18 cellular contexts compared by ENCODE assay signal in genomic region chr17:19331134-19331533, GRCh38. TPM values are rescaled to one million over a fixed set of nuclear protein-coding genes. Genes with fewer than 3 reads are reported as not detected.
DNase-seq lines count a peak whose midpoint lies in the region; ATAC-seq and TF ChIP-seq lines count a peak whose summit lies in the region.
"Had no signal": no experiment of that assay in that cellular context is flagged by ENCODE, and none has a peak within 500 bp of the region (broad histone marks: within the 10 kb centered on the region; RNA-seq: fewer than 3 reads in every experiment).

No MANE protein-coding gene starts in this region.

- POLR2A ChIA-PET in activated CD4-positive, alpha-beta memory T cell treated with anti-CD3 and anti-CD28 coated beads for 36 hours (lab: Charles Lee): interaction anchor here (0.6 kb wide), 1 partner anchor 8 kb away, joined by 3 read pairs; no protein-coding TSS in a partner anchor

- TF ChIP-seq CTCF in fibroblast of pulmonary artery (IDR thresholded peaks at IDR 0.05; ENCODE audit: low read length, missing control alignments) (no peak), ascending aorta (IDR thresholded peaks at IDR 0.05) (no peak)

- CTCF ChIA-PET in activated CD4-positive, alpha-beta memory T cell treated with anti-CD3 and anti-CD28 coated beads for 36 hours (lab: Charles Lee): no interaction called here

- peaks cover 57% of the 10 kb centered on the region for H3K4me1 ChIP-seq in SJSA1 (replicated peaks)
- H3K4me1 ChIP-seq in ascending aorta: no peaks in the 10 kb centered on the region
- H3K4me1 ChIP-seq: uterus had no signal

- no peak overlapping the region for H3K4me3 Mint-ChIP-seq in activated CD4-positive, alpha-beta memory T cell treated with anti-CD3 and anti-CD28 coated beads for 36 hours
- H3K4me3 Mint-ChIP-seq: CD4-positive, alpha-beta T cell had no signal

- H3K27me3 ChIP-seq in SJSA1 (replicated peaks) (no peaks in the 10 kb centered on the region), ascending aorta (no peaks in the 10 kb centered on the region), H7 (ENCODE audit: control insufficient read depth, insufficient read depth, low read length) (no peaks in the 10 kb centered on the region)
- H3K27me3 ChIP-seq: uterus had no signal

- peak; percentile 90 for DNase-seq in AG20443 (ENCODE audit: low spot score)
- peak; percentile 69 to 79 for DNase-seq in SJSA1 (ENCODE audit: low read depth in 1 of 2, low spot score in 2 of 2)
- peak; percentile 72 for DNase-seq in fibroblast of pulmonary artery (ENCODE audit: low read depth)
- DNase-seq in renal cortical epithelial cell (ENCODE audit: low read depth): peak; percentile 88
- no peak for DNase-seq in activated CD4-positive, alpha-beta memory T cell treated with anti-CD3 and anti-CD28 coated beads for 36 hours
- no peak for DNase-seq in ascending aorta (ENCODE audit: low spot score in 2 of 2)
- no peak for DNase-seq in H7
- DNase-seq: activated CD4-positive, alpha-beta T cell treated with anti-CD3 and anti-CD28 coated beads for 1 hour; caudate nucleus; CD4-positive, alpha-beta T cell; naive thymus-derived CD4-positive, alpha-beta T cell; NCI-H1092; stimulated activated CD4-positive, alpha-beta T cell treated with anti-CD3 and anti-CD28 coated beads, Interleukin-12 subunit alpha, Interleukin-12 subunit beta, amount 100 ng/mL, for 4 hours had no signal

- no peaks in the 10 kb centered on the region for H3K27me3 Mint-ChIP-seq in activated CD4-positive, alpha-beta memory T cell treated with anti-CD3 and anti-CD28 coated beads for 36 hours

- peaks cover 4% of the 10 kb centered on the region for H3K4me1 Mint-ChIP-seq in activated CD4-positive, alpha-beta memory T cell treated with anti-CD3 and anti-CD28 coated beads for 36 hours (ENCODE audit: low read depth)

- ATAC-seq in HG03378 (IDR thresholded peaks at IDR 0.05; ENCODE audit: unreplicated experiment): no peak
- ATAC-seq: esophagus mucosa; naive thymus-derived CD4-positive, alpha-beta T cell had no signal

- H3K27ac ChIP-seq in SJSA1: peak overlapping the region; percentile 84
- no peak overlapping the region for H3K27ac ChIP-seq in ascending aorta
- H3K27ac ChIP-seq: HL-60 had no signal

- peaks cover 16% of the 10 kb centered on the region for H3K36me3 ChIP-seq in SJSA1
- peaks cover 15 to 33% of the 10 kb centered on the region in 2 donors for H3K36me3 ChIP-seq in ascending aorta
- H3K36me3 ChIP-seq in H7 (replicated peaks; ENCODE audit: control insufficient read depth, insufficient read depth, low read length): peaks cover 16% of the 10 kb centered on the region
- H3K36me3 ChIP-seq: uterus had no signal

- H3K27ac Mint-ChIP-seq in activated CD4-positive, alpha-beta memory T cell treated with anti-CD3 and anti-CD28 coated beads for 36 hours: no peak overlapping the region
- H3K27ac Mint-ChIP-seq: CD4-positive, alpha-beta T cell had no signal

- H3K9me3 ChIP-seq in SJSA1 (replicated peaks): no peaks in the 10 kb centered on the region
- H3K9me3 ChIP-seq in ascending aorta: no peaks in the 10 kb centered on the region
- H3K9me3 ChIP-seq: uterus had no signal

- H3K4me3 ChIP-seq in SJSA1 (no peak overlapping the region), fibroblast of pulmonary artery (replicated peaks; ENCODE audit: low read depth, low read length) (no peak overlapping the region), ascending aorta (no peak overlapping the region), H7 (ENCODE audit: insufficient read depth, low read depth, low read length) (no peak overlapping the region)
- H3K4me3 ChIP-seq: uterus had no signal

- intact Hi-C loops in activated CD4-positive, alpha-beta memory T cell treated with anti-CD3 and anti-CD28 coated beads for 36 hours (cut with micrococcal nuclease): no loop called here
- intact Hi-C loops in ascending aorta (cut with DNase I): no loop called here

- no peaks in the 10 kb centered on the region for H3K36me3 Mint-ChIP-seq in activated CD4-positive, alpha-beta memory T cell treated with anti-CD3 and anti-CD28 coated beads for 36 hours

- peaks cover 4% of the 10 kb centered on the region for H3K9me3 Mint-ChIP-seq in activated CD4-positive, alpha-beta memory T cell treated with anti-CD3 and anti-CD28 coated beads for 36 hours
- H3K9me3 Mint-ChIP-seq: CD4-positive, alpha-beta T cell had no signal

RNA-seq across cellular contexts. Expression of gene B9D1, which starts 31.4 kb away (rescaled TPM):
- total RNA-seq in SJSA1 (2014; rRNA removed; shearing (Covaris generic)): 25.9 and 28.0 TPM in 2 replicates
- 25.9 and 40.8 TPM in 2 replicates for total RNA-seq in renal cortical epithelial cell
- 1 to 10 TPM; 7.2 to 7.6 TPM for total RNA-seq in activated CD4-positive, alpha-beta memory T cell treated with anti-CD3 and anti-CD28 coated beads for 36 hours
- 49.1 TPM for total RNA-seq in ascending aorta
- 61.5 and 63.5 TPM in 2 replicates for total RNA-seq in H7 (2014; rRNA removed; shearing (Covaris generic))

RNA-seq across cellular contexts. Expression of gene MAPK7, which starts 47.2 kb away (rescaled TPM):
- 0.72 and 7.8 TPM in 2 replicates for total RNA-seq in SJSA1 (2014; rRNA removed; shearing (Covaris generic))
- 9.0 and 30.2 TPM in 2 replicates for total RNA-seq in renal cortical epithelial cell
- total RNA-seq in activated CD4-positive, alpha-beta memory T cell treated with anti-CD3 and anti-CD28 coated beads for 36 hours: 10 to 100 TPM; 15.4 to 17.2 TPM
- total RNA-seq in ascending aorta: 146 TPM
- 26.1 and 30.4 TPM in 2 replicates for total RNA-seq in H7 (2014; rRNA removed; shearing (Covaris generic))

RNA-seq across cellular contexts. Expression of gene MFAP4, which starts 55.9 kb away (rescaled TPM):
- total RNA-seq in SJSA1 (2014; rRNA removed; shearing (Covaris generic)): 0.39 TPM in 1 of 2 replicates, not detected in the other
- 0.15 TPM in 1 of 2 replicates, not detected in the other for total RNA-seq in renal cortical epithelial cell
- total RNA-seq in activated CD4-positive, alpha-beta memory T cell treated with anti-CD3 and anti-CD28 coated beads for 36 hours: not detected
- total RNA-seq in ascending aorta: 280 TPM
- 22.2 and 24.8 TPM in 2 replicates for total RNA-seq in H7 (2014; rRNA removed; shearing (Covaris generic))
- total RNA-seq: CD4-positive, alpha-beta T cell; naive thymus-derived CD4-positive, alpha-beta T cell; SK-MEL-5 had no signal

Comparison
In these comparisons a context has a peak if more than half of its experiments do, and no peak if none do; other contexts are left out.
1. DNase-seq: peak in AG20443 (single experiment), SJSA1 (2 of 2), fibroblast of pulmonary artery (single experiment) and renal cortical epithelial cell (single experiment); none in activated CD4-positive, alpha-beta memory T cell treated with anti-CD3 and anti-CD28 coated beads for 36 hours (single experiment), ascending aorta (0 of 2) and H7 (single experiment).
2. RNA of gene MFAP4, which starts 55.9 kb away (total RNA-seq): 280 TPM in ascending aorta (single experiment) and 22.2 to 24.8 TPM in H7; 0.39 TPM in SJSA1, 0.15 TPM in renal cortical epithelial cell and not detected in activated CD4-positive, alpha-beta memory T cell treated with anti-CD3 and anti-CD28 coated beads for 36 hours; every median in the first group is over 10 times any median in the second.